ENCODE assay signal across 8 cellular contexts in genomic region chr20:20664795-20665194, GRCh38. TPM values are rescaled to one million over a fixed set of nuclear protein-coding genes. Genes with fewer than 3 reads are reported as not detected.
A peak's percentile ranks its signal among the peaks of the same experiment; 100 is the strongest.
DNase-seq lines count a peak whose midpoint lies in the region; ATAC-seq, FAIRE-seq and TF ChIP-seq lines count a peak whose summit lies in the region.

No MANE protein-coding gene starts in this region.

- peak; percentile 68 for TF ChIP-seq CTCF in PC-9 (conservative IDR thresholded peaks at IDR 0.05)
- TF ChIP-seq CTCF in epithelial cell of proximal tubule (conservative IDR thresholded peaks at IDR 0.05; ENCODE audit: low read depth, low read length) = peak; percentile 75
- TF ChIP-seq CTCF in nephron (IDR thresholded peaks at IDR 0.05; ENCODE audit: unreplicated experiment in 3 of 3) = peak; percentile 55 to 64 (median 63)

- H3K4me3 Mint-ChIP-seq in CD4-positive, CD25-positive, alpha-beta regulatory T cell = no peak overlapping the region
- H3K4me3 Mint-ChIP-seq in nephron = no peak overlapping the region

- H3K79me2 ChIP-seq in PC-9 (ENCODE audit: low read depth) = no peaks in the 10 kb centered on the region

- no peaks in the 10 kb centered on the region for H3K4me1 ChIP-seq in CD4-positive, CD25-positive, alpha-beta regulatory T cell (ENCODE audit: control insufficient read depth, insufficient read depth, low read length, poor library complexity, severe bottlenecking)
- H3K4me1 ChIP-seq in PC-9 (replicated peaks; ENCODE audit: insufficient read depth) = no peaks in the 10 kb centered on the region

- H3K27ac ChIP-seq in CD4-positive, CD25-positive, alpha-beta regulatory T cell (ENCODE audit: insufficient read depth, low read length, poor library complexity, severe bottlenecking) = no peak overlapping the region
- H3K27ac ChIP-seq in PC-9 = no peak overlapping the region

- no peak for TF ChIP-seq EP300 in Ishikawa (IDR thresholded peaks at IDR 0.05; ENCODE audit: borderline replicate concordance)

- CTCF ChIA-PET in PC-9 (lab: Charles Lee) = no interaction called here

- H3K27ac Mint-ChIP-seq in CD4-positive, CD25-positive, alpha-beta regulatory T cell = peak overlapping the region in 1 of 3 donors; percentile 10
- H3K27ac Mint-ChIP-seq in nephron = no peak overlapping the region

- no peak for TF ChIP-seq POLR2A in H54 (IDR thresholded peaks at IDR 0.05; ENCODE audit: low read depth, low read length)

- no peak overlapping the region for H3K4me2 ChIP-seq in PC-9

- peak; percentile 88 for FAIRE-seq in GM19239 (lab: Jason Lieb, UNC)
- FAIRE-seq in H54 (lab: Jason Lieb, UNC) = no peak

- intact Hi-C loops in PC-9 (cut with micrococcal nuclease; ENCODE audit: unreplicated experiment) = loop anchor here (1.0 kb wide), 1 partner anchor 161 kb away; no protein-coding TSS in a partner anchor

- H3K4me3 ChIP-seq in CD4-positive, CD25-positive, alpha-beta regulatory T cell (ENCODE audit: low read depth, low read length) = no peak overlapping the region
- no peak overlapping the region for H3K4me3 ChIP-seq in PC-9
- H3K4me3 ChIP-seq in epithelial cell of proximal tubule (ENCODE audit: low read depth, low read length) = no peak overlapping the region

- H4K20me1 ChIP-seq in PC-9 (ENCODE audit: insufficient read depth) = peaks cover 7% of the 10 kb centered on the region; the same call in 1 of the 2 replicates

- H3K27me3 Mint-ChIP-seq in CD4-positive, CD25-positive, alpha-beta regulatory T cell = no peaks in the 10 kb centered on the region
- peaks cover 4% of the 10 kb centered on the region for H3K27me3 Mint-ChIP-seq in nephron (ENCODE audit: low read depth)

- BruUV-seq in PC-9 (replicated peaks; lab: Mats Ljungman, UMichigan) = no TSS peak

- no peaks in the 10 kb centered on the region for H3F3A ChIP-seq in PC-9 (ENCODE audit: insufficient read depth, low read depth)

- no peaks in the 10 kb centered on the region for H3K36me3 ChIP-seq in CD4-positive, CD25-positive, alpha-beta regulatory T cell (ENCODE audit: control insufficient read depth, insufficient read depth, low read length)
- no peaks in the 10 kb centered on the region for H3K36me3 ChIP-seq in PC-9 (ENCODE audit: low read depth)

- no peak overlapping the region for H2AFZ ChIP-seq in PC-9

- POLR2A ChIA-PET in PC-9 (lab: Charles Lee; ENCODE audit: unreplicated experiment) = no interaction called here

- peaks cover 9 to 33% (median 19%) of the 10 kb centered on the region in 4 donors for H3K4me1 Mint-ChIP-seq in CD4-positive, CD25-positive, alpha-beta regulatory T cell
- peaks cover 5% of the 10 kb centered on the region for H3K4me1 Mint-ChIP-seq in nephron

- peaks cover 14% of the 10 kb centered on the region for H3K36me3 Mint-ChIP-seq in CD4-positive, CD25-positive, alpha-beta regulatory T cell
- H3K36me3 Mint-ChIP-seq in nephron (ENCODE audit: low read depth) = no peaks in the 10 kb centered on the region

- ATAC-seq in CD4-positive, CD25-positive, alpha-beta regulatory T cell (ENCODE audit: low read depth in 2 of 2) = peak; percentile 57 to 60

- peak in 2 of 3 donors; percentile 2 to 53 for DNase-seq in CD4-positive, CD25-positive, alpha-beta regulatory T cell
- no peak for DNase-seq in GM19239 (ENCODE audit: insufficient read length, low spot score)
- no peak for DNase-seq in PC-9
- DNase-seq in epithelial cell of proximal tubule (ENCODE audit: low read depth) = peak; percentile 10
- no peak for DNase-seq in stimulated activated CD8-positive, alpha-beta memory T cell treated with anti-CD3 and anti-CD28 coated beads, Interleukin-4, amount 100 ng/mL, for 48 hours
- no peak for DNase-seq in H54 (ENCODE audit: insufficient read length, low spot score)

- no peaks in the 10 kb centered on the region for H3K27me3 ChIP-seq in CD4-positive, CD25-positive, alpha-beta regulatory T cell (ENCODE audit: control insufficient read depth, insufficient read depth, low read length)
- no peaks in the 10 kb centered on the region for H3K27me3 ChIP-seq in PC-9 (ENCODE audit: insufficient read depth, low read depth)

- H3K9me3 Mint-ChIP-seq in CD4-positive, CD25-positive, alpha-beta regulatory T cell = no peaks in the 10 kb centered on the region
- no peaks in the 10 kb centered on the region for H3K9me3 Mint-ChIP-seq in nephron

- H3K9me3 ChIP-seq in CD4-positive, CD25-positive, alpha-beta regulatory T cell (ENCODE audit: control insufficient read depth in 2 of 2, low read length in 2 of 2) = no peaks in the 10 kb centered on the region
- no peaks in the 10 kb centered on the region for H3K9me3 ChIP-seq in PC-9 (ENCODE audit: insufficient read depth, low read depth)

- peak; percentile 71 for TF ChIP-seq RAD21 in Ishikawa (IDR thresholded peaks at IDR 0.05; ENCODE audit: low read depth)

- H3K9me2 ChIP-seq in PC-9 (ENCODE audit: insufficient read depth) = no peaks in the 10 kb centered on the region

TF ChIP-seq in Ishikawa, 13 proteins besides CTCF, POLR2A, EP300 and RAD21:
- TF ChIP-seq CREB1 (IDR thresholded peaks at IDR 0.05; ENCODE audit: low read depth) = no peak
TF ChIP-seq in Ishikawa: peak in this region for 0.

RNA-seq across cellular contexts. Expression of gene RALGAPA2, which starts 47.6 kb away (rescaled TPM):
- 28.8 TPM for total RNA-seq in CD4-positive, CD25-positive, alpha-beta regulatory T cell
- 1 to 10 TPM; 4.7 to 6.4 (median 5.5) TPM for polyA plus RNA-seq in CD4-positive, CD25-positive, alpha-beta regulatory T cell
- total RNA-seq in PC-9 (2021) = 19.2 and 28.7 TPM in 2 replicates
- 7.4 and 13.8 TPM in 2 replicates for total RNA-seq in epithelial cell of proximal tubule

Comparison
In these comparisons a context has a peak if more than half of its experiments do, and no peak if none do; other contexts are left out.
1. DNase-seq: peak in CD4-positive, CD25-positive, alpha-beta regulatory T cell (2 of 3) and epithelial cell of proximal tubule (single experiment); none in GM19239 (single experiment), PC-9 (0 of 2), stimulated activated CD8-positive, alpha-beta memory T cell treated with anti-CD3 and anti-CD28 coated beads, Interleukin-4, amount 100 ng/mL, for 48 hours (single experiment) and H54 (single experiment).
2. Peak in every context shown above with its lines, with median percentiles within 50 percentile points of each other: CTCF ChIP-seq.